Comparison of ENCODE assay signal across 12 cellular contexts in genomic region chr9:110115868-110116542, GRCh38.
DNase-seq lines count a peak whose midpoint lies in the region; TF ChIP-seq lines count a peak whose summit lies in the region.
"Had no signal": no experiment of that assay in that cellular context is flagged by ENCODE, and none has a peak within 500 bp of the region (broad histone marks: within the 10 kb centered on the region; RNA-seq: fewer than 3 reads in every experiment).

No MANE protein-coding gene starts in this region.

- H3K36me3 Mint-ChIP-seq in mesothelial cell of epicardium: no peaks in the 10 kb centered on the region
- H3K36me3 Mint-ChIP-seq: stimulated activated effector memory CD8-positive, alpha-beta T cell treated with anti-CD3 and anti-CD28 coated beads, Interleukin-12 subunit alpha, Interleukin-12 subunit beta, amount 100 ng/mL, for 72 hours had no signal

- H3K27ac ChIP-seq in AG04450 (ENCODE audit: low read depth, low read length) (peak overlapping the region; percentile 96), tibial nerve (no peak overlapping the region)
- H3K27ac ChIP-seq: HL-60 had no signal

- no peak for TF ChIP-seq CTCF in AG04450 (IDR thresholded peaks at IDR 0.05; ENCODE audit: low read depth, low read length)
- no peak for TF ChIP-seq CTCF in mesothelial cell of epicardium (IDR thresholded peaks at IDR 0.05; ENCODE audit: unreplicated experiment)
- TF ChIP-seq CTCF in tibial nerve (IDR thresholded peaks at IDR 0.05): no peak

- H3K36me3 ChIP-seq in tibial nerve: no peaks in the 10 kb centered on the region

- H3K27me3 Mint-ChIP-seq in mesothelial cell of epicardium (ENCODE audit: low read depth): no peaks in the 10 kb centered on the region

- DNase-seq in AG04450 (ENCODE audit: low read depth, low spot score) (no peak), M059J (ENCODE audit: low read depth) (peak; percentile 37), dermis microvascular lymphatic vessel endothelial cell (ENCODE audit: low read depth in 2 of 2) (peak; percentile 36 to 51), mesothelial cell of epicardium (ENCODE audit: low spot score in 2 of 2, unreplicated experiment in 2 of 2) (no peak), tibial nerve (ENCODE audit: low spot score in 2 of 2) (no peak), HT-29 (ENCODE audit: low spot score) (no peak), kidney tubule cell (ENCODE audit: low spot score) (no peak)
- DNase-seq in activated CD4-positive, alpha-beta T cell treated with anti-CD3 and anti-CD28 coated beads for 48 hours: no peak
- DNase-seq: activated effector memory CD4-positive, alpha-beta T cell treated with anti-CD3 and anti-CD28 coated beads, Interleukin-2, amount 50 U/mL, for 16 hours; NCI-H1436 treated with DMSO at 0.1 percent for 48 hours had no signal

- peaks cover 8% of the 10 kb centered on the region for H3K4me1 Mint-ChIP-seq in mesothelial cell of epicardium
- H3K4me1 Mint-ChIP-seq: stimulated activated effector memory CD8-positive, alpha-beta T cell treated with anti-CD3 and anti-CD28 coated beads, Interleukin-12 subunit alpha, Interleukin-12 subunit beta, amount 100 ng/mL, for 72 hours had no signal

- H3K27ac Mint-ChIP-seq in mesothelial cell of epicardium: peak overlapping the region; percentile 76
- H3K27ac Mint-ChIP-seq: stimulated activated effector memory CD8-positive, alpha-beta T cell treated with anti-CD3 and anti-CD28 coated beads, Interleukin-12 subunit alpha, Interleukin-12 subunit beta, amount 100 ng/mL, for 72 hours had no signal

- 85 to 87% methylated on average over 14 of the region's 14 CpGs for WGBS in tibial nerve, 2 donors

- peaks cover 0 to 31% (median 13%) of the 10 kb centered on the region in 4 donors for H3K4me1 ChIP-seq in tibial nerve

- H3K4me3 Mint-ChIP-seq in mesothelial cell of epicardium: no peak overlapping the region
- H3K4me3 Mint-ChIP-seq: stimulated activated effector memory CD8-positive, alpha-beta T cell treated with anti-CD3 and anti-CD28 coated beads, Interleukin-12 subunit alpha, Interleukin-12 subunit beta, amount 100 ng/mL, for 72 hours had no signal

- no peak for TF ChIP-seq EP300 in tibial nerve (IDR thresholded peaks at IDR 0.05)

- CTCF ChIA-PET in AG04450 (lab: Charles Lee): interaction anchor here (0.8 kb wide), 1 partner anchor 213 kb away, joined by 4 read pairs; no protein-coding TSS in a partner anchor

- H3K4me3 ChIP-seq in AG04450 (ENCODE audit: low read depth, low read length): no peak overlapping the region
- H3K4me3 ChIP-seq in tibial nerve: no peak overlapping the region

- TF ChIP-seq POLR2A in tibial nerve (IDR thresholded peaks at IDR 0.05): no peak

- POLR2A ChIA-PET in AG04450 (lab: Yijun Ruan, JAX): interaction anchor here (0.6 to 2.0 kb wide), 7 partner anchors 8 to 203 kb away, joined by 3 to 6 read pairs (median 5); no protein-coding TSS in a partner anchor

- H3K9me3 ChIP-seq in AG04450 (ENCODE audit: control insufficient read depth, insufficient read depth, low read length) (no peaks in the 10 kb centered on the region), tibial nerve (no peaks in the 10 kb centered on the region)

- no peaks in the 10 kb centered on the region for H3K27me3 ChIP-seq in AG04450 (ENCODE audit: control insufficient read depth, insufficient read depth, low read length)
- no peaks in the 10 kb centered on the region for H3K27me3 ChIP-seq in tibial nerve

- no peaks in the 10 kb centered on the region for H3K9me3 Mint-ChIP-seq in mesothelial cell of epicardium
- H3K9me3 Mint-ChIP-seq: stimulated activated effector memory CD8-positive, alpha-beta T cell treated with anti-CD3 and anti-CD28 coated beads, Interleukin-12 subunit alpha, Interleukin-12 subunit beta, amount 100 ng/mL, for 72 hours had no signal

Comparison
In these comparisons a context has a peak if more than half of its experiments do, and no peak if none do; other contexts are left out.
1. DNase-seq: peak in M059J (single experiment) and dermis microvascular lymphatic vessel endothelial cell (2 of 2); none in AG04450 (single experiment), mesothelial cell of epicardium (0 of 2), tibial nerve (0 of 2), HT-29 (single experiment), kidney tubule cell (single experiment) and activated CD4-positive, alpha-beta T cell treated with anti-CD3 and anti-CD28 coated beads for 48 hours (single experiment).